In the genomic region with DNA sequence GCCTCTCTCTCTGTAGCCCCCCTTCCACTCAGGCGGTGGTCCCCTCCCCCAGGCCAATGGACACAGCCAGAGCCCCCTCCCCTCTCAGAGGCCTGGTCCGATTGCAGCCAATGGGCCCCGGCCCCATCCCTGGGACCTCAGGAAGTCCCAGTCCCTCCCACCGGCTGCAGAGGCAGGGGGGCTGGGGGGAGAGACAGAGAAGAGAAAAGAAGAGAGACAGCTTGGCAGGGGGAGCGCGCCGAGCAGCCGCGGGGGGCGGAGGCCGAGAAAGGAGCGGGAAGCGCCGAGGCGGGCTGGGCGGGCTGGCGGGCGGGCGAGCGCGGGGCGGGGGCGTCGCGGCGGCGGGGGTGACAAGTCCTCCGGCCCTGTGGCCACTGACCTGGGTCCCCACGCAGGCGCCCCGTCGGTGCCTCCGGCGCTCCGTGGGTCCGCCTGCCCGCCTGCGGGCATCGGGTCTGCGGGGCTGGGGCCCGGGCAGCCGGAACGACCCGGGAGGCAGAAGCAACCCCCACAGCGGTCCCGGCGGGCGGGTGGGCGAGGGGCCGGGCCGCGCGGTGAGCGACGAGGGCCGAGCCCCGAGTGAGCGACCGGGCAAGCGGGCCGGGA, we compare ENCODE assay signal across 10 cellular contexts. TPM values are rescaled to one million over a fixed set of nuclear protein-coding genes. Genes with fewer than 3 reads are reported as not detected.
A peak's percentile ranks its signal among the peaks of the same experiment; 100 is the strongest.
DNase-seq lines count a peak whose midpoint lies in the region; ATAC-seq and TF ChIP-seq lines count a peak whose summit lies in the region.
"Had no signal": no experiment of that assay in that cellular context is flagged by ENCODE, and none has a peak within 500 bp of the region (broad histone marks: within the 10 kb centered on the region; RNA-seq: fewer than 3 reads in every experiment).

No MANE protein-coding gene starts in this region.

- H3K27ac ChIP-seq in iPS-18a (ENCODE audit: low read length): no peak overlapping the region
- peak overlapping the region in 2 of 4 donors; percentile 9 to 57 for H3K27ac ChIP-seq in sigmoid colon
- H3K27ac ChIP-seq: 22Rv1 had no signal

- ATAC-seq in T-cell (replicated peaks in 1 of 4): no peak
- no peak for ATAC-seq in HG03108 (IDR thresholded peaks at IDR 0.05; ENCODE audit: unreplicated experiment)
- ATAC-seq: gastroesophageal sphincter had no signal

- peak overlapping the region; percentile 61 for H3K4me3 ChIP-seq in iPS-18a (ENCODE audit: low read length)
- peak overlapping the region in 3 of 4 donors; percentile 25 to 44 (median 43) for H3K4me3 ChIP-seq in sigmoid colon

- H3K9me3 ChIP-seq in iPS-18a (ENCODE audit: control insufficient read depth, low read depth, low read length): no peaks in the 10 kb centered on the region
- H3K9me3 ChIP-seq in sigmoid colon: no peaks in the 10 kb centered on the region
- H3K9me3 ChIP-seq: gastroesophageal sphincter had no signal

- no peaks in the 10 kb centered on the region for H3K9me3 Mint-ChIP-seq in T-cell

- H3K27me3 Mint-ChIP-seq in T-cell: peaks cover 66 to 73% of the 10 kb centered on the region in 2 donors

- H3K27ac Mint-ChIP-seq in T-cell: no peak overlapping the region

- intact Hi-C loops in sigmoid colon (cut with DNase I): no loop called here

- 3 to 6% methylated on average over 61 of the region's 61 CpGs for WGBS in sigmoid colon, 2 donors

- H3K36me3 ChIP-seq in iPS-18a (ENCODE audit: control insufficient read depth, low read depth, low read length) (no peaks in the 10 kb centered on the region), sigmoid colon (no peaks in the 10 kb centered on the region)
- H3K36me3 ChIP-seq: gastroesophageal sphincter had no signal

- H3K4me3 Mint-ChIP-seq in T-cell: peak overlapping the region; percentile 29 to 75 (median 46)

- H3K36me3 Mint-ChIP-seq in T-cell: no peaks in the 10 kb centered on the region

- H3K27me3 ChIP-seq in iPS-18a (ENCODE audit: control insufficient read depth, insufficient read depth, low read length): peaks cover 65% of the 10 kb centered on the region
- peaks cover 16 to 67% (median 43%) of the 10 kb centered on the region in 3 donors for H3K27me3 ChIP-seq in sigmoid colon

- TF ChIP-seq POLR2A in sigmoid colon (IDR thresholded peaks at IDR 0.05): no peak

- TF ChIP-seq CTCF in sigmoid colon (IDR thresholded peaks at IDR 0.05) (no peak), GM10248 (IDR thresholded peaks at IDR 0.05; ENCODE audit: control extremely low read depth, extremely low read depth, low read depth, missing control alignments) (no peak)

- H3K4me1 ChIP-seq in iPS-18a (ENCODE audit: control insufficient read depth, low read depth, low read length) (peaks cover 35% of the 10 kb centered on the region), sigmoid colon (peaks cover 0 to 20% (median 14%) of the 10 kb centered on the region in 4 donors)

- CTCF ChIA-PET in T-cell (lab: Charles Lee): no interaction called here
- CTCF ChIA-PET in GM10248 (lab: Yijun Ruan, JAX): interaction anchor here (1.0 to 1.2 kb wide), 3 partner anchors 14 to 112 kb away, joined by 3 to 4 read pairs (median 3); no protein-coding TSS in a partner anchor

- DNase-seq in DMS53 (lab: John Stamatoyannopoulos, UW): peak; percentile 18
- no peak for DNase-seq in DMS53 treated with DMSO at 0.1 percent for 48 hours (lab: John Stamatoyannopoulos, UW; ENCODE audit: unreplicated experiment)
- DNase-seq in T-cell: no peak
- DNase-seq in sigmoid colon: no peak
- DNase-seq in OCI-M1 (lab: John Stamatoyannopoulos, UW): no peak
- DNase-seq in GM10248 (ENCODE audit: extremely low spot score): no peak

- no peak for TF ChIP-seq EP300 in sigmoid colon (IDR thresholded peaks at IDR 0.05)

- peaks cover 13 to 16% (median 15%) of the 10 kb centered on the region in 3 donors for H3K4me1 Mint-ChIP-seq in T-cell

- POLR2A ChIA-PET in T-cell (lab: Charles Lee): interaction anchor here in 1 of 2 donors (0.6 kb wide), 1 partner anchor 88 kb away, joined by 11 read pairs; no protein-coding TSS in a partner anchor
- POLR2A ChIA-PET in GM10248 (lab: Yijun Ruan, JAX): no interaction called here

- H3K9ac ChIP-seq in iPS-18a (ENCODE audit: low read length): no peak overlapping the region

RNA-seq across cellular contexts. Expression of a gene that starts 11.8 kb away (rescaled TPM):
- total RNA-seq in T-cell (not detected), sigmoid colon (10 to 100 TPM in 1 of 4 donors, 1 to 10 TPM in 3; 3.0 to 12.9 (median 7.5) TPM)
- 1 to 10 TPM; 1.6 to 4.6 (median 4.2) TPM for polyA plus RNA-seq in sigmoid colon

RNA-seq across cellular contexts. Expression of a gene that starts 34.2 kb away (rescaled TPM):
- total RNA-seq in T-cell (10 to 100 TPM in 4 of 5 donors, 1 to 10 TPM in 1; 9.3 to 28.6 (median 22.5) TPM), sigmoid colon (10 to 100 TPM; 23.3 to 44.3 (median 31.5) TPM)
- polyA plus RNA-seq in sigmoid colon: 10 to 100 TPM; 47.4 to 72.1 (median 49.2) TPM

RNA-seq across cellular contexts. Expression of a gene that starts 42.6 kb away (rescaled TPM):
- 10 to 100 TPM; 60.8 to 82.9 (median 69.0) TPM for total RNA-seq in T-cell
- total RNA-seq in sigmoid colon: 100 to 1,000 TPM in 2 of 4 donors, 10 to 100 TPM in 2; 59.6 to 122 (median 106) TPM
- 10 to 100 TPM; 84.0 to 90.7 (median 86.7) TPM for polyA plus RNA-seq in sigmoid colon

RNA-seq across cellular contexts. Expression of a gene that starts 51.1 kb away (rescaled TPM):
- total RNA-seq in T-cell: under 1 TPM in 1 of 5 donors, not detected in 4; 0.38 TPM
- total RNA-seq in sigmoid colon: not detected
- under 1 TPM in 1 of 3 donors, not detected in 2; 0.06 TPM for polyA plus RNA-seq in sigmoid colon
- total RNA-seq: gastroesophageal sphincter had no signal

RNA-seq across cellular contexts. Expression of a gene that starts 54.9 kb away (rescaled TPM):
- total RNA-seq in T-cell (under 1 TPM in 2 of 5 donors, not detected in 3; 0.32 to 0.35 TPM), sigmoid colon (1 to 10 TPM in 1 of 4 donors, not detected in 3; 2.5 TPM)
- 1 to 10 TPM; 1.9 to 7.4 (median 6.0) TPM for polyA plus RNA-seq in sigmoid colon
